Comparison of ENCODE assay signal across 20 cellular contexts in the genomic region with DNA sequence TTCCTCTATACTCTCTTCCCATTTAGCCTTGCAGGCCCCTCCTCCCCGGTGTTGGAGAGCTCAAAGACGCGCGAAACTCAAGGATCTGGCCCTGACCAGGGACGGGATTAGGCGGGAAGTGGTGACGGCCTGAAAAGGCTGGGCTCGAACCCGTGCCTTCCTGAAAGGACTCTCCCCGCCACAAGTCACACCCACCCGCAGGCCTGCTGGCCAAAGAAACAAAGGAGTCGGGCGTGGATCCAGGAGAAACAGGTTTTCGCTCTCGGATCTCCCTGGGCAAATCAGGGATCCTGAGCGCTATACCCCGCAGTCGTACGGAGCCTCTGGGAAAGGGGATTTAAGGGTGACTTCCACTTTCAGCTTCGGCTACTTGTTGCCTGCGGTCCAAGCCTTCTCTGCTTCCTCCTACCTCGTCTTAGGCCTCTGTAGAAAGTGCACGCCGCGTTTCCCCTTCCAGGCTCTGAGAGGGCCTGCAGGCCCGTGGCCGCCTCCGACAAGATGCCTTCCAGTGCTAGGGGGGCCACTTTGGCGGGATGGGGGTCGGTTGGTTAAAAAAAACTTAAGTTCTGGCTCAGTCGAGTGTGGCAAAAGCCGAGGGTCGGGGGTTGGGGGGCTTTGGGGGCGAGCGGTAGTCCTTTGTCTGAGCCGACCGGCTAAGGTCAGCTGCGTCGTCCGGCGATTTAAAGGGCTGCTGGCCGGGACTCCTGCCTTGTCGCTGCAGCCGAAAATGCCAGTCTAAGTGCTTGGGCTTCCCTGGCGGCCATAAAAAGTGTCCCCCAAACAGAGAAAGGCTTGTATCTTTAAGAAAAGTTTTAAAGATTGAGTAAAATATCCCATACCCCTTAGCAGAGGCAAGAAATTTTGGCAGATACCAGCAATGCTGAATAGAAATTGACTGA. TPM values are rescaled to one million over a fixed set of nuclear protein-coding genes. Genes with fewer than 3 reads are reported as not detected.
A peak's percentile ranks its signal among the peaks of the same experiment; 100 is the strongest.
DNase-seq lines count a peak whose midpoint lies in the region; ATAC-seq and TF ChIP-seq lines count a peak whose summit lies in the region.
"Had no signal": no experiment of that assay in that cellular context is flagged by ENCODE, and none has a peak within 500 bp of the region (broad histone marks: within the 10 kb centered on the region; RNA-seq: fewer than 3 reads in every experiment).

No MANE protein-coding gene starts in this region.

- no peak for ATAC-seq in activated CD8-positive, alpha-beta T cell treated with anti-CD3 and anti-CD28 coated beads, Interleukin-2, amount 10 ng/mL, durations not matched to agents 7 days and 5 days
- ATAC-seq in activated CD8-positive, alpha-beta T cell treated with anti-CD3 and anti-CD28 coated beads for 36 hours, result no peak
- ATAC-seq in thoracic aorta (ENCODE audit: insufficient number of reproducible peaks, low FRiP score, low read depth), result no peak
- ATAC-seq in gastrocnemius medialis, result no peak
- ATAC-seq: A549; effector memory CD8-positive, alpha-beta T cell; K562; naive thymus-derived CD4-positive, alpha-beta T cell; T-helper 17 cell had no signal

- H3K9me3 ChIP-seq in iPS-20b (ENCODE audit: insufficient read depth, low read depth, low read length), result no peaks in the 10 kb centered on the region; the same call in 1 of the 2 replicates
- no peaks in the 10 kb centered on the region for H3K9me3 ChIP-seq in thoracic aorta
- H3K9me3 ChIP-seq in gastrocnemius medialis, result no peaks in the 10 kb centered on the region
- H3K9me3 ChIP-seq: A549 had no signal

- H3K4me1 ChIP-seq in iPS-20b (ENCODE audit: insufficient read depth, low read length) (peaks cover 21% of the 10 kb centered on the region), thoracic aorta (ENCODE audit: control insufficient read depth in 1 of 2, low read depth in 2 of 2) (peaks cover 13 to 33% of the 10 kb centered on the region in 2 donors), gastrocnemius medialis (peaks cover 0 to 10% of the 10 kb centered on the region in 2 donors)
- H3K4me1 ChIP-seq: A549 had no signal

- no peaks in the 10 kb centered on the region for H3K36me3 ChIP-seq in iPS-20b (ENCODE audit: insufficient read depth, low read depth, low read length)
- H3K36me3 ChIP-seq in thoracic aorta, result no peaks in the 10 kb centered on the region
- H3K36me3 ChIP-seq in gastrocnemius medialis, result no peaks in the 10 kb centered on the region

- H3K4me3 Mint-ChIP-seq in activated CD8-positive, alpha-beta T cell treated with anti-CD3 and anti-CD28 coated beads, Interleukin-2, amount 10 ng/mL, durations not matched to agents 7 days and 5 days, result no peak overlapping the region
- no peak overlapping the region for H3K4me3 Mint-ChIP-seq in activated CD8-positive, alpha-beta T cell treated with anti-CD3 and anti-CD28 coated beads for 36 hours
- H3K4me3 Mint-ChIP-seq in chondrocyte (ENCODE audit: unreplicated experiment), result peak overlapping the region; percentile 36
- H3K4me3 Mint-ChIP-seq: effector memory CD8-positive, alpha-beta T cell; naive thymus-derived CD4-positive, alpha-beta T cell; T-helper 17 cell had no signal

- H3K27ac ChIP-seq in iPS-20b (ENCODE audit: low read length) (no peak overlapping the region), thoracic aorta (no peak overlapping the region), gastrocnemius medialis (no peak overlapping the region)
- H3K27ac ChIP-seq: A549 had no signal

- intact Hi-C loops in activated CD8-positive, alpha-beta T cell treated with anti-CD3 and anti-CD28 coated beads for 36 hours (cut with micrococcal nuclease), result no loop called here
- intact Hi-C loops in gastrocnemius medialis (cut with DNase I; ENCODE audit: low total_unique reads), result no loop called here

- H3K27me3 Mint-ChIP-seq in activated CD8-positive, alpha-beta T cell treated with anti-CD3 and anti-CD28 coated beads, Interleukin-2, amount 10 ng/mL, durations not matched to agents 7 days and 5 days (ENCODE audit: low read depth), result peaks cover 52% of the 10 kb centered on the region
- peaks cover 63% of the 10 kb centered on the region for H3K27me3 Mint-ChIP-seq in activated CD8-positive, alpha-beta T cell treated with anti-CD3 and anti-CD28 coated beads for 36 hours
- H3K27me3 Mint-ChIP-seq in chondrocyte (ENCODE audit: low read depth), result peaks cover 54% of the 10 kb centered on the region

- CTCF ChIA-PET in activated CD8-positive, alpha-beta T cell treated with anti-CD3 and anti-CD28 coated beads, Interleukin-2, amount 10 ng/mL, durations not matched to agents 7 days and 5 days (lab: Charles Lee), result no interaction called here
- CTCF ChIA-PET in activated CD8-positive, alpha-beta T cell treated with anti-CD3 and anti-CD28 coated beads for 36 hours (lab: Charles Lee), result no interaction called here

- no peak for TF ChIP-seq POLR2A in gastrocnemius medialis (IDR thresholded peaks at IDR 0.05)

- peaks cover 10% of the 10 kb centered on the region for H3K36me3 Mint-ChIP-seq in activated CD8-positive, alpha-beta T cell treated with anti-CD3 and anti-CD28 coated beads, Interleukin-2, amount 10 ng/mL, durations not matched to agents 7 days and 5 days (ENCODE audit: low read depth)
- H3K36me3 Mint-ChIP-seq in activated CD8-positive, alpha-beta T cell treated with anti-CD3 and anti-CD28 coated beads for 36 hours (ENCODE audit: low read depth), result no peaks in the 10 kb centered on the region
- H3K36me3 Mint-ChIP-seq in chondrocyte (ENCODE audit: low read depth), result no peaks in the 10 kb centered on the region
- H3K36me3 Mint-ChIP-seq: CD4-positive, CD25-positive, alpha-beta regulatory T cell had no signal

- POLR2A ChIA-PET in activated CD8-positive, alpha-beta T cell treated with anti-CD3 and anti-CD28 coated beads, Interleukin-2, amount 10 ng/mL, durations not matched to agents 7 days and 5 days (lab: Charles Lee), result no interaction called here
- POLR2A ChIA-PET in activated CD8-positive, alpha-beta T cell treated with anti-CD3 and anti-CD28 coated beads for 36 hours (lab: Charles Lee), result interaction anchor here (1.1 kb wide), 1 partner anchor 15 kb away, joined by 3 read pairs; no protein-coding TSS in a partner anchor

- H3K9ac ChIP-seq in iPS-20b (ENCODE audit: low read depth, low read length), result peak overlapping the region; percentile 71; the same call in 1 of the 2 replicates

- H3K27me3 ChIP-seq in iPS-20b (ENCODE audit: insufficient read depth, low read length), result peaks cover 100% of the 10 kb centered on the region
- peaks cover 13% of the 10 kb centered on the region for H3K27me3 ChIP-seq in thoracic aorta (replicated peaks; ENCODE audit: insufficient read depth)
- peaks cover 7 to 22% (median 13%) of the 10 kb centered on the region in 3 donors for H3K27me3 ChIP-seq in gastrocnemius medialis

- TF ChIP-seq CTCF in activated CD8-positive, alpha-beta T cell treated with anti-CD3 and anti-CD28 coated beads for 36 hours (IDR thresholded peaks at IDR 0.05), result no peak
- TF ChIP-seq CTCF in chondrocyte (IDR thresholded peaks at IDR 0.05) (no peak), thoracic aorta (IDR thresholded peaks at IDR 0.05) (no peak), gastrocnemius medialis (IDR thresholded peaks at IDR 0.05 in 4 of 5, conservative IDR thresholded peaks at IDR 0.05 in 1 of 5) (no peak)

- H3K9me3 Mint-ChIP-seq in activated CD8-positive, alpha-beta T cell treated with anti-CD3 and anti-CD28 coated beads, Interleukin-2, amount 10 ng/mL, durations not matched to agents 7 days and 5 days (ENCODE audit: insufficient read depth), result peaks cover 3% of the 10 kb centered on the region
- peaks cover 2% of the 10 kb centered on the region for H3K9me3 Mint-ChIP-seq in activated CD8-positive, alpha-beta T cell treated with anti-CD3 and anti-CD28 coated beads for 36 hours
- no peaks in the 10 kb centered on the region for H3K9me3 Mint-ChIP-seq in chondrocyte (ENCODE audit: low read depth)

- no peaks in the 10 kb centered on the region for H3K4me1 Mint-ChIP-seq in activated CD8-positive, alpha-beta T cell treated with anti-CD3 and anti-CD28 coated beads, Interleukin-2, amount 10 ng/mL, durations not matched to agents 7 days and 5 days (ENCODE audit: low read depth)
- no peaks in the 10 kb centered on the region for H3K4me1 Mint-ChIP-seq in activated CD8-positive, alpha-beta T cell treated with anti-CD3 and anti-CD28 coated beads for 36 hours (ENCODE audit: low read depth)
- H3K4me1 Mint-ChIP-seq in chondrocyte (ENCODE audit: low read depth), result peaks cover 34% of the 10 kb centered on the region
- H3K4me1 Mint-ChIP-seq: CD4-positive, CD25-positive, alpha-beta regulatory T cell; T-helper 17 cell had no signal

- peak overlapping the region; percentile 7 for H3K27ac Mint-ChIP-seq in activated CD8-positive, alpha-beta T cell treated with anti-CD3 and anti-CD28 coated beads, Interleukin-2, amount 10 ng/mL, durations not matched to agents 7 days and 5 days
- no peak overlapping the region for H3K27ac Mint-ChIP-seq in activated CD8-positive, alpha-beta T cell treated with anti-CD3 and anti-CD28 coated beads for 36 hours
- peak overlapping the region; percentile 65 for H3K27ac Mint-ChIP-seq in chondrocyte (ENCODE audit: unreplicated experiment)
- H3K27ac Mint-ChIP-seq: CD4-positive, CD25-positive, alpha-beta regulatory T cell; effector memory CD8-positive, alpha-beta T cell; T-helper 17 cell had no signal

- peak overlapping the region; percentile 66 for H3K4me3 ChIP-seq in iPS-20b (ENCODE audit: low read length)
- peak overlapping the region; percentile 24 for H3K4me3 ChIP-seq in thoracic aorta
- H3K4me3 ChIP-seq in gastrocnemius medialis, result no peak overlapping the region
- H3K4me3 ChIP-seq: A549, K562 had no signal

- in situ Hi-C loops in gastrocnemius medialis (cut with MboI; ENCODE audit: low sequenced_read_pairs in 4 of 4), result loop anchor here in 2 of 4 donors (25.0 kb wide), 1 partner anchor 214 kb away; no protein-coding TSS in a partner anchor

- DNase-seq in activated CD8-positive, alpha-beta T cell treated with anti-CD3 and anti-CD28 coated beads, Interleukin-2, amount 10 ng/mL, durations not matched to agents 7 days and 5 days, result no peak
- no peak for DNase-seq in activated CD8-positive, alpha-beta T cell treated with anti-CD3 and anti-CD28 coated beads for 36 hours
- DNase-seq in chondrocyte (ENCODE audit: low spot score) (no peak), thoracic aorta (ENCODE audit: low spot score) (no peak), SW 1271 (lab: John Stamatoyannopoulos, UW) (no peak), gastrocnemius medialis (no peak), GM19238 (ENCODE audit: insufficient read length, low spot score) (no peak)
- DNase-seq: activated CD4-positive, CD25-positive, alpha-beta regulatory T cell treated with anti-CD3 and anti-CD28 coated beads, Interleukin-2, amount 50 U/mL, for 72 hours; activated CD8-positive, alpha-beta memory T cell treated with anti-CD3 and anti-CD28 coated beads, Interleukin-2, amount 50 U/mL, for 4 hours; activated gamma-delta T cell treated with Interleukin-2 at 50 U/mL for 16 hours; CD4-positive, CD25-positive, alpha-beta regulatory T cell; effector memory CD8-positive, alpha-beta T cell; naive thymus-derived CD4-positive, alpha-beta T cell; NCI-H1417; NCI-H2227 treated with DMSO at 0.1 percent for 48 hours; SHP77; T-helper 17 cell had no signal

RNA-seq across cellular contexts. Expression of gene ZIC4, which starts 8.2 kb away (rescaled TPM):
- total RNA-seq in activated CD8-positive, alpha-beta T cell treated with anti-CD3 and anti-CD28 coated beads, Interleukin-2, amount 10 ng/mL, durations not matched to agents 7 days and 5 days, result not detected
- total RNA-seq in activated CD8-positive, alpha-beta T cell treated with anti-CD3 and anti-CD28 coated beads for 36 hours, result not detected
- 1.7 to 10.2 TPM (median 1.7 TPM) in 3 replicates for total RNA-seq in chondrocyte
- total RNA-seq in thoracic aorta, result not detected
- under 1 TPM in 3 of 4 donors, not detected in 1; 0.19 to 0.47 (median 0.39) TPM for total RNA-seq in gastrocnemius medialis
- total RNA-seq: CD4-positive, CD25-positive, alpha-beta regulatory T cell; K562; naive thymus-derived CD4-positive, alpha-beta T cell; T-helper 17 cell had no signal

RNA-seq across cellular contexts. Expression of gene ZIC1, which starts 11.0 kb away (rescaled TPM):
- not detected for total RNA-seq in activated CD8-positive, alpha-beta T cell treated with anti-CD3 and anti-CD28 coated beads, Interleukin-2, amount 10 ng/mL, durations not matched to agents 7 days and 5 days
- total RNA-seq in activated CD8-positive, alpha-beta T cell treated with anti-CD3 and anti-CD28 coated beads for 36 hours, result not detected
- total RNA-seq in chondrocyte (8.8 to 57.3 TPM (median 12.8 TPM) in 3 replicates), thoracic aorta (under 1 TPM in 1 of 2 donors, not detected in 1; 0.07 TPM), gastrocnemius medialis (1 to 10 TPM; 3.3 to 5.2 (median 4.3) TPM)
- total RNA-seq: CD4-positive, CD25-positive, alpha-beta regulatory T cell; naive thymus-derived CD4-positive, alpha-beta T cell; T-helper 17 cell had no signal

Comparison
In these comparisons a context has a peak if more than half of its experiments do, and no peak if none do; other contexts are left out.
1. H3K4me3 ChIP-seq: peak in iPS-20b (single experiment) and thoracic aorta (single experiment); none in gastrocnemius medialis (0 of 4).